In the genomic region with DNA sequence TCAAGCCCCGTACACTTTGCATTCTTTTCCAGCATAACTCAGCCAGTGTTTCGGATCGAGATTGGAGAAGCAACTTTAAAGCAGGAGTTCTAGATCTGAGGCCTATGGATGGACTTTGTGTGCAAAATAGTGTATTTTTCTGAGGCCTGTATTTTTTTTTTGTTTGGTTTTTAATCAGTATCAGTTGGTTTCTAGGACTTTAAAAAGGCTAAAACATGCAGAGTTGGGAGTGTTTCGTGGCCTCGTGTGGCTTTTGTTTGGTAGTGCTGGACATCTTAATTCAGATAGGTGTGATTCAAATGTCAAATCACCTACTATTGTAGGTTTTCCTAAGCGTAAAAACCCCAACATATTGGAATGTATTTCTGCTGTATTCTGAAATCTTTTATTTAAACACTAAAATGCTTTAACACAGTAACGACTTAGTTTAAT, we compare ENCODE assay signal across 1 cellular context.
TF ChIP-seq lines count a peak whose summit lies in the region.

No MANE protein-coding gene starts in this region.

TF ChIP-seq in HepG2, 621 proteins besides CTCF, POLR2A, EP300 and RAD21 (continued from another document and continues in another):
- TF ChIP-seq, protein P1, sequence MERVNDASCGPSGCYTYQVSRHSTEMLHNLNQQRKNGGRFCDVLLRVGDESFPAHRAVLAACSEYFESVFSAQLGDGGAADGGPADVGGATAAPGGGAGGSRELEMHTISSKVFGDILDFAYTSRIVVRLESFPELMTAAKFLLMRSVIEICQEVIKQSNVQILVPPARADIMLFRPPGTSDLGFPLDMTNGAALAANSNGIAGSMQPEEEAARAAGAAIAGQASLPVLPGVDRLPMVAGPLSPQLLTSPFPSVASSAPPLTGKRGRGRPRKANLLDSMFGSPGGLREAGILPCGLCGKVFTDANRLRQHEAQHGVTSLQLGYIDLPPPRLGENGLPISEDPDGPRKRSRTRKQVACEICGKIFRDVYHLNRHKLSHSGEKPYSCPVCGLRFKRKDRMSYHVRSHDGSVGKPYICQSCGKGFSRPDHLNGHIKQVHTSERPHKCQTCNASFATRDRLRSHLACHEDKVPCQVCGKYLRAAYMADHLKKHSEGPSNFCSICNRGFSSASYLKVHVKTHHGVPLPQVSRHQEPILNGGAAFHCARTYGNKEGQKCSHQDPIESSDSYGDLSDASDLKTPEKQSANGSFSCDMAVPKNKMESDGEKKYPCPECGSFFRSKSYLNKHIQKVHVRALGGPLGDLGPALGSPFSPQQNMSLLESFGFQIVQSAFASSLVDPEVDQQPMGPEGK (CRISPR knock-in tag; IDR thresholded peaks at IDR 0.05), result no peak
- TF ChIP-seq, protein P2, sequence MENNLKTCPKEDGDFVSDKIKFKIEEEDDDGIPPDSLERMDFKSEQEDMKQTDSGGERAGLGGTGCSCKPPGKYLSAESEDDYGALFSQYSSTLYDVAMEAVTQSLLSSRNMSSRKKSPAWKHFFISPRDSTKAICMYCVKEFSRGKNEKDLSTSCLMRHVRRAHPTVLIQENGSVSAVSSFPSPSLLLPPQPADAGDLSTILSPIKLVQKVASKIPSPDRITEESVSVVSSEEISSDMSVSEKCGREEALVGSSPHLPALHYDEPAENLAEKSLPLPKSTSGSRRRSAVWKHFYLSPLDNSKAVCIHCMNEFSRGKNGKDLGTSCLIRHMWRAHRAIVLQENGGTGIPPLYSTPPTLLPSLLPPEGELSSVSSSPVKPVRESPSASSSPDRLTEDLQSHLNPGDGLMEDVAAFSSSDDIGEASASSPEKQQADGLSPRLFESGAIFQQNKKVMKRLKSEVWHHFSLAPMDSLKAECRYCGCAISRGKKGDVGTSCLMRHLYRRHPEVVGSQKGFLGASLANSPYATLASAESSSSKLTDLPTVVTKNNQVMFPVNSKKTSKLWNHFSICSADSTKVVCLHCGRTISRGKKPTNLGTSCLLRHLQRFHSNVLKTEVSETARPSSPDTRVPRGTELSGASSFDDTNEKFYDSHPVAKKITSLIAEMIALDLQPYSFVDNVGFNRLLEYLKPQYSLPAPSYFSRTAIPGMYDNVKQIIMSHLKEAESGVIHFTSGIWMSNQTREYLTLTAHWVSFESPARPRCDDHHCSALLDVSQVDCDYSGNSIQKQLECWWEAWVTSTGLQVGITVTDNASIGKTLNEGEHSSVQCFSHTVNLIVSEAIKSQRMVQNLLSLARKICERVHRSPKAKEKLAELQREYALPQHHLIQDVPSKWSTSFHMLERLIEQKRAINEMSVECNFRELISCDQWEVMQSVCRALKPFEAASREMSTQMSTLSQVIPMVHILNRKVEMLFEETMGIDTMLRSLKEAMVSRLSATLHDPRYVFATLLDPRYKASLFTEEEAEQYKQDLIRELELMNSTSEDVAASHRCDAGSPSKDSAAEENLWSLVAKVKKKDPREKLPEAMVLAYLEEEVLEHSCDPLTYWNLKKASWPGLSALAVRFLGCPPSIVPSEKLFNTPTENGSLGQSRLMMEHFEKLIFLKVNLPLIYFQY (CRISPR knock-in tag; IDR thresholded peaks at IDR 0.05; ENCODE audit: borderline replicate concordance), result peak; percentile 71; the same call in 1 of the 2 replicates
- TF ChIP-seq ZFP37 (CRISPR knock-in tag; IDR thresholded peaks at IDR 0.05; ENCODE audit: borderline replicate concordance) (no peak; the same call in 1 of the 2 replicates), TERF1 (CRISPR knock-in tag; IDR thresholded peaks at IDR 0.05) (no peak), ZNF329 (CRISPR knock-in tag; IDR thresholded peaks at IDR 0.05; ENCODE audit: low read depth) (no peak), FIP1L1 (IDR thresholded peaks at IDR 0.05; ENCODE audit: borderline replicate concordance, insufficient read depth, low read depth, low read length) (no peak), ZNF761 (CRISPR knock-in tag; conservative IDR thresholded peaks at IDR 0.05) (no peak), ZNF232 (CRISPR knock-in tag; IDR thresholded peaks at IDR 0.05; ENCODE audit: borderline replicate concordance) (no peak), ZFP36L1 (CRISPR knock-in tag; IDR thresholded peaks at IDR 0.05) (no peak), SRSF9 (IDR thresholded peaks at IDR 0.05; ENCODE audit: borderline replicate concordance, insufficient read depth, low read depth, low read length, poor library complexity, severe bottlenecking) (no peak), SYNCRIP (IDR thresholded peaks at IDR 0.05; ENCODE audit: insufficient read depth, low read depth, low read length) (no peak), ZFP1 (CRISPR knock-in tag; IDR thresholded peaks at IDR 0.05) (no peak), SMC3 (IDR thresholded peaks at IDR 0.05; ENCODE audit: low read length) (no peak), BORCS8-MEF2B (CRISPR knock-in tag; IDR thresholded peaks at IDR 0.05) (no peak), HMGXB3 (CRISPR knock-in tag; IDR thresholded peaks at IDR 0.05; ENCODE audit: borderline replicate concordance) (no peak), NFRKB (IDR thresholded peaks at IDR 0.05) (no peak), RBM22 (optimal IDR thresholded peaks at IDR 0.05; ENCODE audit: low read length) (no peak), PRPF4 (IDR thresholded peaks at IDR 0.05; ENCODE audit: low read depth, low read length, poor library complexity, severe bottlenecking) (no peak), ZNF160 (CRISPR knock-in tag; IDR thresholded peaks at IDR 0.05) (no peak; the same call in 1 of the 2 replicates), CENPX (CRISPR knock-in tag; IDR thresholded peaks at IDR 0.05) (no peak), ZNF879 (CRISPR knock-in tag; IDR thresholded peaks at IDR 0.05) (no peak), ZSCAN9 (CRISPR knock-in tag; IDR thresholded peaks at IDR 0.05; ENCODE audit: borderline replicate concordance) (no peak; the same call in 1 of the 2 replicates), ATF5 (CRISPR knock-in tag; IDR thresholded peaks at IDR 0.05; ENCODE audit: low read depth) (no peak), NR2F6 (IDR thresholded peaks at IDR 0.05) (no peak), NR2F6 (CRISPR knock-in tag; IDR thresholded peaks at IDR 0.05) (no peak), ZNF34 (CRISPR knock-in tag; IDR thresholded peaks at IDR 0.05; ENCODE audit: borderline replicate concordance) (no peak), CBX2 (IDR thresholded peaks at IDR 0.05; ENCODE audit: low read depth, low read length) (no peak), CBX2 (CRISPR knock-in tag; IDR thresholded peaks at IDR 0.05; ENCODE audit: low read depth) (no peak), TCF7L2 (IDR thresholded peaks at IDR 0.05; ENCODE audit: low read depth, low read length) (no peak), MED8 (CRISPR knock-in tag; IDR thresholded peaks at IDR 0.05; ENCODE audit: insufficient replicate concordance) (no peak), TP53 (CRISPR knock-in tag; conservative IDR thresholded peaks at IDR 0.05) (peak; percentile 90; the same call in 1 of the 2 replicates)
- TF ChIP-seq, protein P3, sequence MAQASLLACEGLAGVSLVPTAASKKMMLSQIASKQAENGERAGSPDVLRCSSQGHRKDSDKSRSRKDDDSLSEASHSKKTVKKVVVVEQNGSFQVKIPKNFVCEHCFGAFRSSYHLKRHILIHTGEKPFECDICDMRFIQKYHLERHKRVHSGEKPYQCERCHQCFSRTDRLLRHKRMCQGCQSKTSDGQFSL (CRISPR knock-in tag; IDR thresholded peaks at IDR 0.05), result no peak
- TF ChIP-seq, protein P4, sequence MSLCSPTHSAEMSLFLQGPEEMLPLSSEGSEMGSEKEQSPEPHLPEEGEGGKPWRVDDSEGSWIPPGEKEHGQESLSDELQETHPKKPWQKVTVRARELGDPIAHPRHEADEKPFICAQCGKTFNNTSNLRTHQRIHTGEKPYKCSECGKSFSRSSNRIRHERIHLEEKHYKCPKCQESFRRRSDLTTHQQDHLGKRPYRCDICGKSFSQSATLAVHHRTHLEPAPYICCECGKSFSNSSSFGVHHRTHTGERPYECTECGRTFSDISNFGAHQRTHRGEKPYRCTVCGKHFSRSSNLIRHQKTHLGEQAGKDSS (CRISPR knock-in tag; IDR thresholded peaks at IDR 0.05; ENCODE audit: borderline replicate concordance, low read depth), result 0 out of 2 replicates have a peak, but pooled peaks have one; percentile 82
- TF ChIP-seq, protein P5, sequence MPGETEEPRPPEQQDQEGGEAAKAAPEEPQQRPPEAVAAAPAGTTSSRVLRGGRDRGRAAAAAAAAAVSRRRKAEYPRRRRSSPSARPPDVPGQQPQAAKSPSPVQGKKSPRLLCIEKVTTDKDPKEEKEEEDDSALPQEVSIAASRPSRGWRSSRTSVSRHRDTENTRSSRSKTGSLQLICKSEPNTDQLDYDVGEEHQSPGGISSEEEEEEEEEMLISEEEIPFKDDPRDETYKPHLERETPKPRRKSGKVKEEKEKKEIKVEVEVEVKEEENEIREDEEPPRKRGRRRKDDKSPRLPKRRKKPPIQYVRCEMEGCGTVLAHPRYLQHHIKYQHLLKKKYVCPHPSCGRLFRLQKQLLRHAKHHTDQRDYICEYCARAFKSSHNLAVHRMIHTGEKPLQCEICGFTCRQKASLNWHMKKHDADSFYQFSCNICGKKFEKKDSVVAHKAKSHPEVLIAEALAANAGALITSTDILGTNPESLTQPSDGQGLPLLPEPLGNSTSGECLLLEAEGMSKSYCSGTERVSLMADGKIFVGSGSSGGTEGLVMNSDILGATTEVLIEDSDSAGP (CRISPR knock-in tag; IDR thresholded peaks at IDR 0.05; ENCODE audit: borderline replicate concordance), result no peak
- TF ChIP-seq, protein P6, sequence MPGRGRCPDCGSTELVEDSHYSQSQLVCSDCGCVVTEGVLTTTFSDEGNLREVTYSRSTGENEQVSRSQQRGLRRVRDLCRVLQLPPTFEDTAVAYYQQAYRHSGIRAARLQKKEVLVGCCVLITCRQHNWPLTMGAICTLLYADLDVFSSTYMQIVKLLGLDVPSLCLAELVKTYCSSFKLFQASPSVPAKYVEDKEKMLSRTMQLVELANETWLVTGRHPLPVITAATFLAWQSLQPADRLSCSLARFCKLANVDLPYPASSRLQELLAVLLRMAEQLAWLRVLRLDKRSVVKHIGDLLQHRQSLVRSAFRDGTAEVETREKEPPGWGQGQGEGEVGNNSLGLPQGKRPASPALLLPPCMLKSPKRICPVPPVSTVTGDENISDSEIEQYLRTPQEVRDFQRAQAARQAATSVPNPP (CRISPR knock-in tag; IDR thresholded peaks at IDR 0.05), result no peak
